In the genomic region with DNA sequence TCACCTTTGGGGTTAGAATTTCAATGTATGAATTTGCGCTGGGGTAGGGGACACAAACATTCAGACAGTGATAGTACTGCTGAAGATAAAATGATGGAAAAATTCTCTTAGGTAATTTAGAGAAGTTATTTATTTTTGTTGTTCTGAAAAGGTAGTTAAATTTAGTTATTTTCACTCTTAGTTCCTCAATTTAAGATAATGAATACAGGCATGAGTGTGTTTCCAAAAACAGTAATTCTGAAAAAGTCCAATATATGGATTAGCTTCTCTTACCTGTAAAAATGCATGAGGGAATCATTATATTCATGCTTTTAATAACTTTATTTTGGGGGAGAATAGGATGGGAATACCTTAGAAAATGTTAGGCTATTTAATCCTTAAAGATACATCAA, we compare ENCODE assay signal across 13 cellular contexts.
DNase-seq lines count a peak whose midpoint lies in the region; ATAC-seq, FAIRE-seq and TF ChIP-seq lines count a peak whose summit lies in the region.
"Had no signal": no experiment of that assay in that cellular context is flagged by ENCODE, and none has a peak within 500 bp of the region (broad histone marks: within the 10 kb centered on the region; RNA-seq: fewer than 3 reads in every experiment).

No MANE protein-coding gene starts in this region.

- CTCF ChIA-PET in K562 (lab: Yijun Ruan, JAX; ENCODE audit: low intra/inter-chr PET ratio): no interaction called here

- in situ Hi-C loops in K562 (cut with MboI) (no loop called here), transverse colon (cut with MboI; ENCODE audit: low pct_ligation_motif_present in 1 of 4, low pct_unique_long_range_greater_than_20kb in 1 of 4, low sequenced_read_pairs in 3 of 4) (no loop called here)

- no peak overlapping the region for H3K14ac ChIP-seq in mesenchymal stem cell (ENCODE audit: low read length in 2 of 2)

- H2AK5ac ChIP-seq in mesenchymal stem cell (ENCODE audit: low read length, severe bottlenecking): peak overlapping the region; percentile 15

- peaks cover 3% of the 10 kb centered on the region for H3K9me1 ChIP-seq in K562 (ENCODE audit: control insufficient read depth, insufficient read depth, low read length)

- no peak overlapping the region for H3K9ac ChIP-seq in K562 (ENCODE audit: insufficient read depth in 1 of 2, low read depth in 2 of 2, low read length in 2 of 2)
- H3K9ac ChIP-seq in mesenchymal stem cell (ENCODE audit: low read length): no peak overlapping the region

- H3K4me1 ChIP-seq in K562 (replicated peaks in 1 of 2; ENCODE audit: control insufficient read depth in 2 of 2, insufficient read depth in 2 of 2, low read length in 2 of 2) (peaks cover 5 to 43% of the 10 kb centered on the region in 2 experiments; a peak in 4 of 5 replicates), mesenchymal stem cell (ENCODE audit: control insufficient read depth, insufficient read depth, low read depth, low read length) (peaks cover 8% of the 10 kb centered on the region), transverse colon (peaks cover 38 to 70% (median 42%) of the 10 kb centered on the region in 4 donors)

- H3K9me3 ChIP-seq in K562 (replicated peaks; ENCODE audit: control insufficient read depth, insufficient read depth, low read depth, low read length) (no peaks in the 10 kb centered on the region), mesenchymal stem cell (ENCODE audit: control insufficient read depth, low read length) (no peaks in the 10 kb centered on the region), transverse colon (no peaks in the 10 kb centered on the region)

- peaks cover 7% of the 10 kb centered on the region for H3K36me3 ChIP-seq in K562 (ENCODE audit: control insufficient read depth, insufficient read depth, low read length)
- H3K36me3 ChIP-seq in mesenchymal stem cell (ENCODE audit: control insufficient read depth in 1 of 2, insufficient read depth in 2 of 2, low read depth in 1 of 2, low read length in 2 of 2): peaks cover 13 to 19% of the 10 kb centered on the region in 2 experiments
- no peaks in the 10 kb centered on the region for H3K36me3 ChIP-seq in transverse colon

- ATAC-seq in HG02852 (IDR thresholded peaks at IDR 0.05; ENCODE audit: unreplicated experiment): peak; percentile 1
- ATAC-seq in K562: no peak
- no peak for ATAC-seq in GM18909 (IDR thresholded peaks at IDR 0.05; ENCODE audit: poor library complexity, unreplicated experiment)
- no peak for ATAC-seq in left lobe of liver
- ATAC-seq: T-helper 17 cell had no signal

- TF ChIP-seq EP300 in K562 (IDR thresholded peaks at IDR 0.05; ENCODE audit: low read length): no peak
- no peak for TF ChIP-seq EP300 in transverse colon (IDR thresholded peaks at IDR 0.05; ENCODE audit: low read depth)

- 91% methylated on average over 1 of the region's 1 CpG for WGBS in K562 (ENCODE audit: insufficient coverage, low coverage, missing lambda C conversion rate)
- 100% methylated on average over 1 of the region's 1 CpG for WGBS in mesenchymal stem cell
- WGBS in transverse colon (ENCODE audit: low coverage in 1 of 2), 2 donors: 100% methylated on average over 1 of the region's 1 CpG

- H4K91ac ChIP-seq in mesenchymal stem cell (ENCODE audit: low read length): no peak overlapping the region

- H3K79me1 ChIP-seq in mesenchymal stem cell (replicated peaks; ENCODE audit: low read length, poor library complexity, severe bottlenecking): peaks cover 5% of the 10 kb centered on the region

- peak overlapping the region in 1 of 2 experiments; percentile 73 for H3K18ac ChIP-seq in mesenchymal stem cell (ENCODE audit: low read depth in 1 of 2, low read length in 2 of 2)

- BruUV-seq in K562 (replicated peaks; lab: Mats Ljungman, UMichigan): no TSS peak

- no peak overlapping the region for H3K23ac ChIP-seq in mesenchymal stem cell (ENCODE audit: low read length in 2 of 2)

- no peaks in the 10 kb centered on the region for H4K20me1 ChIP-seq in K562 (replicated peaks; ENCODE audit: control insufficient read depth, insufficient read depth, low read length)

- POLR2A ChIA-PET in K562 (lab: Yijun Ruan, JAX): no interaction called here

- H3K4me3 ChIP-seq in K562 (no peak overlapping the region), mesenchymal stem cell (ENCODE audit: insufficient read depth in 1 of 2, low read depth in 1 of 2, low read length in 2 of 2) (no peak overlapping the region), transverse colon (no peak overlapping the region)

- intact Hi-C loops in K562 (cut with micrococcal nuclease): no loop called here
- intact Hi-C loops in transverse colon (cut with DNase I; ENCODE audit: low total_unique reads): no loop called here

- H3K4me2 ChIP-seq in K562 (ENCODE audit: insufficient read depth, low read length): no peak overlapping the region
- peak overlapping the region; percentile 3 for H3K4me2 ChIP-seq in mesenchymal stem cell (ENCODE audit: low read length, poor library complexity, severe bottlenecking)

- H4K8ac ChIP-seq in mesenchymal stem cell (ENCODE audit: low read length): no peak overlapping the region

- H3K79me2 ChIP-seq in K562 (ENCODE audit: control insufficient read depth, insufficient read depth, low read length): peaks cover 76% of the 10 kb centered on the region

- H2AFZ ChIP-seq in K562 (ENCODE audit: low read depth, low read length) (no peak overlapping the region), mesenchymal stem cell (ENCODE audit: low read depth, low read length) (no peak overlapping the region)

- H3K4ac ChIP-seq in mesenchymal stem cell (ENCODE audit: low read depth in 1 of 2, low read length in 2 of 2): peak overlapping the region in 1 of 2 experiments; percentile 15

- TF ChIP-seq RAD21 in K562 (CRISPR knock-in tag; conservative IDR thresholded peaks at IDR 0.05 in 1 of 2, IDR thresholded peaks at IDR 0.05 in 1 of 2): no peak

- peak overlapping the region; percentile 52; the same call in 1 of the 3 replicates for H3K27ac ChIP-seq in K562 (ENCODE audit: extremely low read depth, low read depth, low read length)
- peak overlapping the region; percentile 98 for H3K27ac ChIP-seq in mesenchymal stem cell (ENCODE audit: low read length, poor library complexity, severe bottlenecking)
- H3K27ac ChIP-seq in transverse colon: peak overlapping the region; percentile 72 to 77 (median 76)

- no peak overlapping the region for H2BK12ac ChIP-seq in mesenchymal stem cell (ENCODE audit: low read length in 2 of 2)

- H2BK15ac ChIP-seq in mesenchymal stem cell (ENCODE audit: low read depth, poor library complexity, severe bottlenecking): no peak overlapping the region

- H2BK120ac ChIP-seq in mesenchymal stem cell (ENCODE audit: low read depth, low read length): no peak overlapping the region

- TF ChIP-seq POLR2A in K562 (conservative IDR thresholded peaks at IDR 0.05) (no peak), transverse colon (IDR thresholded peaks at IDR 0.05) (no peak)

- TF ChIP-seq CTCF in K562 (IDR thresholded peaks at IDR 0.05 in 2 of 3, conservative IDR thresholded peaks at IDR 0.05 in 1 of 3; ENCODE audit: insufficient read depth in 2 of 3, low read depth in 1 of 3, low read length in 3 of 3) (no peak), transverse colon (IDR thresholded peaks at IDR 0.05) (no peak)

- H2BK5ac ChIP-seq in mesenchymal stem cell (ENCODE audit: low read depth, low read length, poor library complexity, severe bottlenecking): no peak overlapping the region

- no peak for DNase-seq in K562 (ENCODE audit: extremely low read depth in 1 of 4, low spot score in 3 of 4)
- DNase-seq in mesenchymal stem cell: no peak
- no peak for DNase-seq in transverse colon
- DNase-seq in left lobe of liver (ENCODE audit: low spot score): no peak
- no peak for DNase-seq in NCI-H526 (lab: John Stamatoyannopoulos, UW)
- no peak for DNase-seq in NCI-H524 (lab: John Stamatoyannopoulos, UW)
- DNase-seq: activated CD4-positive, alpha-beta T cell treated with anti-CD3 and anti-CD28 coated beads, Interleukin-2, amount 50 U/mL, for 4 hours; activated effector memory CD4-positive, alpha-beta T cell treated with anti-CD3 and anti-CD28 coated beads, Interleukin-2, amount 50 U/mL, for 16 hours; CD4-positive, alpha-beta memory T cell; GDM1; T-helper 17 cell had no signal

- H3K27me3 ChIP-seq in K562 (ENCODE audit: control insufficient read depth in 2 of 2, insufficient read depth in 2 of 2, low read length in 2 of 2) (no peaks in the 10 kb centered on the region), mesenchymal stem cell (ENCODE audit: control insufficient read depth in 1 of 2, insufficient read depth in 1 of 2, low read length in 2 of 2) (no peaks in the 10 kb centered on the region), transverse colon (no peaks in the 10 kb centered on the region)

- no peak for FAIRE-seq in K562 (lab: Jason Lieb, UNC)

TF ChIP-seq in K562, 482 proteins besides CTCF, POLR2A, EP300 and RAD21 (continues in another document):
- no peak for TF ChIP-seq JUNB (CRISPR knock-in tag; conservative IDR thresholded peaks at IDR 0.05)
- no peak for TF ChIP-seq ATF7 (IDR thresholded peaks at IDR 0.05)
- TF ChIP-seq SAFB (IDR thresholded peaks at IDR 0.05; ENCODE audit: borderline replicate concordance, low read depth, low read length): no peak
- no peak for TF ChIP-seq ELF1 (tag; IDR thresholded peaks at IDR 0.05)
- no peak for TF ChIP-seq SRSF1 (IDR thresholded peaks at IDR 0.05; ENCODE audit: low read depth, low read length)
- TF ChIP-seq, protein P1, sequence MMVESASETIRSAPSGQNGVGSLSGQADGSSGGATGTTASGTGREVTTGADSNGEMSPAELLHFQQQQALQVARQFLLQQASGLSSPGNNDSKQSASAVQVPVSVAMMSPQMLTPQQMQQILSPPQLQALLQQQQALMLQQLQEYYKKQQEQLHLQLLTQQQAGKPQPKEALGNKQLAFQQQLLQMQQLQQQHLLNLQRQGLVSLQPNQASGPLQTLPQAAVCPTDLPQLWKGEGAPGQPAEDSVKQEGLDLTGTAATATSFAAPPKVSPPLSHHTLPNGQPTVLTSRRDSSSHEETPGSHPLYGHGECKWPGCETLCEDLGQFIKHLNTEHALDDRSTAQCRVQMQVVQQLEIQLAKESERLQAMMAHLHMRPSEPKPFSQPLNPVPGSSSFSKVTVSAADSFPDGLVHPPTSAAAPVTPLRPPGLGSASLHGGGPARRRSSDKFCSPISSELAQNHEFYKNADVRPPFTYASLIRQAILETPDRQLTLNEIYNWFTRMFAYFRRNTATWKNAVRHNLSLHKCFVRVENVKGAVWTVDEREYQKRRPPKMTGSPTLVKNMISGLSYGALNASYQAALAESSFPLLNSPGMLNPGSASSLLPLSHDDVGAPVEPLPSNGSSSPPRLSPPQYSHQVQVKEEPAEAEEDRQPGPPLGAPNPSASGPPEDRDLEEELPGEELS (CRISPR knock-in tag; IDR thresholded peaks at IDR 0.05; ENCODE audit: borderline replicate concordance): no peak
- no peak for TF ChIP-seq PRPF4 (IDR thresholded peaks at IDR 0.05; ENCODE audit: insufficient read depth, low read depth, low read length, poor library complexity, severe bottlenecking)
- TF ChIP-seq C11orf30 (IDR thresholded peaks at IDR 0.05; ENCODE audit: low read depth): no peak
- no peak for TF ChIP-seq ETS2 (tag; IDR thresholded peaks at IDR 0.05; ENCODE audit: borderline replicate concordance, poor library complexity, severe bottlenecking)
- TF ChIP-seq LCOR (CRISPR knock-in tag; IDR thresholded peaks at IDR 0.05): no peak
